9 cellular contexts compared by ENCODE assay signal in the genomic region with DNA sequence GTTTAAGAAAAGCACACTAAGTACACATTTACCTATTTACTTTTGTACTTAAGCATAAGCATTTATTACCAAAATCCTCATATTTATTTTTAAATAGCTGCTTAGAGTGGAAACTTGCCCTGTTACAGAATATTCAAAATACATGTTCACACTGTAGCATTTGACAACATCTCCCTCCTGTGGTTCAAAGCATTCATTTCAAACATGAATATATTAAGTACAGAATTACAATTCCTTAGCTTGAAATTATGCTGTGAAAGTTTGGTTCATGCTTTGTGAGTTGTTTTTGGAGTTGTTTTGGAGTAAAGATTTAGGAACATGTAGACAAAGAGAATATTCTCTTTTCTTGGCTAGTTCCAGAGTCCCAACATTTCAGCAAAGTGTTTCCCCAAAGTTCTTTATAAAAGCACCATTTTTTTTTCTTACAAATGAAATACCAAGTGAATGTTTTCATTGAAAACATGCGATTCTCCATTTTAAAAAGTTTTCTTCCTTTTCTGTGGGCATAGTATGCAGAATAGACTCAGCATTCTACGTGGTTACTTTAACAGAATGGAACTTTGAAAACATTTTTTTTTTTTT.
DNase-seq lines count a peak whose midpoint lies in the region; ATAC-seq, FAIRE-seq and TF ChIP-seq lines count a peak whose summit lies in the region.
"Had no signal": no experiment of that assay in that cellular context is flagged by ENCODE, and none has a peak within 500 bp of the region (broad histone marks: within the 10 kb centered on the region; RNA-seq: fewer than 3 reads in every experiment).

No MANE protein-coding gene starts in this region.

- no peak for ATAC-seq in activated naive CD8-positive, alpha-beta T cell treated with anti-CD3 and anti-CD28 coated beads, Interleukin-2, amount 50 U/mL, for 24 hours
- ATAC-seq in HG02642 (IDR thresholded peaks at IDR 0.05; ENCODE audit: poor library complexity, unreplicated experiment) (no peak), GM19324 (IDR thresholded peaks at IDR 0.05; ENCODE audit: low FRiP score, unreplicated experiment) (no peak), GM18868 (IDR thresholded peaks at IDR 0.05; ENCODE audit: unreplicated experiment) (no peak)

- H3K4me3 Mint-ChIP-seq in activated naive CD8-positive, alpha-beta T cell treated with anti-CD3 and anti-CD28 coated beads, Interleukin-2, amount 50 U/mL, for 24 hours = no peak overlapping the region

- H3K27ac Mint-ChIP-seq in activated naive CD8-positive, alpha-beta T cell treated with anti-CD3 and anti-CD28 coated beads, Interleukin-2, amount 50 U/mL, for 24 hours = peak overlapping the region; percentile 40

- H3K36me3 Mint-ChIP-seq in activated naive CD8-positive, alpha-beta T cell treated with anti-CD3 and anti-CD28 coated beads, Interleukin-2, amount 50 U/mL, for 24 hours (ENCODE audit: low read depth) = peaks cover 16% of the 10 kb centered on the region

- peak; percentile 48 for TF ChIP-seq CTCF in D721Med (IDR thresholded peaks at IDR 0.05; ENCODE audit: insufficient read depth, missing control alignments)
- no peak for TF ChIP-seq CTCF in WERI-Rb-1 (IDR thresholded peaks at IDR 0.05; ENCODE audit: low read depth, low read length)

- no peaks in the 10 kb centered on the region for H3K9me3 Mint-ChIP-seq in activated naive CD8-positive, alpha-beta T cell treated with anti-CD3 and anti-CD28 coated beads, Interleukin-2, amount 50 U/mL, for 24 hours

- no peak overlapping the region for H3K4me3 ChIP-seq in WERI-Rb-1 (ENCODE audit: low read depth, low read length)
- H3K4me3 ChIP-seq: SJCRH30 had no signal

- in situ Hi-C loops in KBM-7 (cut with MboI; ENCODE audit: low pct_unique_long_range_greater_than_20kb, low sequenced_read_pairs) = no loop called here

- H3K4me1 Mint-ChIP-seq in activated naive CD8-positive, alpha-beta T cell treated with anti-CD3 and anti-CD28 coated beads, Interleukin-2, amount 50 U/mL, for 24 hours = peaks cover 20% of the 10 kb centered on the region

- H3K27me3 ChIP-seq in WERI-Rb-1 (ENCODE audit: insufficient read depth, low read depth, severe bottlenecking) = no peaks in the 10 kb centered on the region
- H3K27me3 ChIP-seq: SJCRH30 had no signal

- no peak overlapping the region for H3K27ac ChIP-seq in WERI-Rb-1
- H3K27ac ChIP-seq: SJCRH30 had no signal

- DNase-seq in D721Med (ENCODE audit: insufficient read length, low spot score) (no peak), KBM-7 (peak; percentile 49), left kidney (ENCODE audit: low read depth, low spot score) (peak; percentile 57), WERI-Rb-1 (no peak)
- no peak for DNase-seq in activated naive CD8-positive, alpha-beta T cell treated with anti-CD3 and anti-CD28 coated beads, Interleukin-2, amount 50 U/mL, for 24 hours

- H3K36me3 ChIP-seq in WERI-Rb-1 = peaks cover 41% of the 10 kb centered on the region

- no peaks in the 10 kb centered on the region for H3K27me3 Mint-ChIP-seq in activated naive CD8-positive, alpha-beta T cell treated with anti-CD3 and anti-CD28 coated beads, Interleukin-2, amount 50 U/mL, for 24 hours

- no peak for FAIRE-seq in D721Med (lab: Jason Lieb, UNC)

- H3K9me3 ChIP-seq in WERI-Rb-1 (ENCODE audit: severe bottlenecking) = no peaks in the 10 kb centered on the region
- H3K9me3 ChIP-seq: SJCRH30 had no signal

Comparison
In these comparisons a context has a peak if more than half of its experiments do, and no peak if none do; other contexts are left out.
1. DNase-seq: peak in KBM-7 (single experiment) and left kidney (single experiment); none in D721Med (single experiment), activated naive CD8-positive, alpha-beta T cell treated with anti-CD3 and anti-CD28 coated beads, Interleukin-2, amount 50 U/mL, for 24 hours (single experiment) and WERI-Rb-1 (single experiment).